27 cellular contexts compared by ENCODE assay signal in genomic region chr7:159321278-159321677, GRCh38.
"Had no signal": no experiment of that assay in that cellular context is flagged by ENCODE, and none has a peak within 500 bp of the region (broad histone marks: within the 10 kb centered on the region; RNA-seq: fewer than 3 reads in every experiment).

No MANE protein-coding gene starts in this region.

- H3K4me3 Mint-ChIP-seq: stimulated activated effector memory CD8-positive, alpha-beta T cell treated with anti-CD3 and anti-CD28 coated beads, Interleukin-12 subunit alpha, Interleukin-12 subunit beta, amount 100 ng/mL, for 72 hours; stimulated activated memory B cell treated with anti-CD40 and anti-IgM and Interleukin-4, amounts not matched to agents 10 μg/mL and 1 μg/mL and 100 μg/mL, for 72 hours; stimulated activated naive B cell treated with anti-CD40 and anti-IgM and Interleukin-4, amounts not matched to agents 10 μg/mL and 1 μg/mL and 100 μg/mL, for 72 hours; stimulated activated naive CD8-positive, alpha-beta T cell treated with anti-CD3 and anti-CD28 coated beads, Interleukin-15, amount 100 ng/mL, for 72 hours; stimulated activated naive CD8-positive, alpha-beta T cell treated with anti-CD3 and anti-CD28 coated beads, Interleukin-15, Interleukin-2, amounts not matched to agents 100 ng/mL and 50 ng/mL, for 24 hours; type B pancreatic cell had no signal

- H3K27me3 Mint-ChIP-seq: stimulated activated memory B cell treated with anti-CD40 and anti-IgM and Interleukin-4, amounts not matched to agents 10 μg/mL and 1 μg/mL and 100 μg/mL, for 72 hours; stimulated activated naive B cell treated with anti-CD40 and anti-IgM and Interleukin-4, amounts not matched to agents 10 μg/mL and 1 μg/mL and 100 μg/mL, for 72 hours; stimulated activated naive CD8-positive, alpha-beta T cell treated with anti-CD3 and anti-CD28 coated beads, Interleukin-15, amount 100 ng/mL, for 72 hours; type B pancreatic cell had no signal

- H3K27ac ChIP-seq: stomach, suprapubic skin, testis, thoracic aorta, thyroid gland, tibial artery, tibial nerve, transverse colon, upper lobe of left lung, upper lobe of right lung, uterus, vagina had no signal

- H3K4me1 Mint-ChIP-seq: stimulated activated effector memory CD8-positive, alpha-beta T cell treated with anti-CD3 and anti-CD28 coated beads, Interleukin-12 subunit alpha, Interleukin-12 subunit beta, amount 100 ng/mL, for 72 hours; stimulated activated memory B cell treated with anti-CD40 and anti-IgM and Interleukin-4, amounts not matched to agents 10 μg/mL and 1 μg/mL and 100 μg/mL, for 72 hours; stimulated activated naive B cell treated with anti-CD40 and anti-IgM and Interleukin-4, amounts not matched to agents 10 μg/mL and 1 μg/mL and 100 μg/mL, for 72 hours; stimulated activated naive CD8-positive, alpha-beta T cell treated with anti-CD3 and anti-CD28 coated beads, Interleukin-15, amount 100 ng/mL, for 72 hours had no signal

- DNase-seq: stimulated activated CD4-positive, alpha-beta T cell treated with anti-CD3 and anti-CD28 coated beads, Interleukin-2, amount 100 ng/mL, for 48 hours; stimulated activated CD4-positive, alpha-beta T cell treated with anti-CD3 and anti-CD28 coated beads, Interleukin-4, amount 100 ng/mL, for 1 hour; stimulated activated CD4-positive, alpha-beta T cell treated with anti-CD3 and anti-CD28 coated beads, Interleukin-4, amount 100 ng/mL, for 24 hours; stimulated activated CD4-positive, alpha-beta T cell treated with anti-CD3 and anti-CD28 coated beads, Interleukin-4, amount 100 ng/mL, for 4 hours; stimulated activated CD8-positive, alpha-beta memory T cell treated with anti-CD3 and anti-CD28 coated beads, Interleukin-4, amount 100 ng/mL, for 48 hours; stimulated activated naive B cell treated with anti-CD40 and anti-IgM and Interleukin-4, amounts not matched to agents 10 μg/mL and 1 μg/mL and 100 μg/mL, for 72 hours; stimulated activated naive CD4-positive, alpha-beta T cell; stimulated activated naive CD4-positive, alpha-beta T cell treated with Interleukin-2 at 50 U/mL for 16 hours; stimulated activated naive CD8-positive, alpha-beta T cell treated with anti-CD3 and anti-CD28 coated beads, Interleukin-15, amount 100 ng/mL, for 72 hours; stimulated activated naive CD8-positive, alpha-beta T cell treated with anti-CD3 and anti-CD28 coated beads, Interleukin-15, Interleukin-2, amounts not matched to agents 100 U/mL and 50 U/mL, for 24 hours; stomach; substantia nigra; testis; thyroid gland; tibial artery; transverse colon; upper lobe of left lung; upper lobe of right lung; uterus had no signal

- H3K9me3 Mint-ChIP-seq: type B pancreatic cell had no signal

- ATAC-seq: stimulated activated effector memory CD8-positive, alpha-beta T cell treated with anti-CD3 and anti-CD28 coated beads, Interleukin-12 subunit alpha, Interleukin-12 subunit beta, amount 100 ng/mL, for 72 hours; stimulated activated memory B cell treated with anti-CD40 and anti-IgM and Interleukin-4, amounts not matched to agents 10 μg/mL and 1 μg/mL and 100 μg/mL, for 72 hours; stimulated activated naive B cell treated with anti-CD40 and anti-IgM and Interleukin-4, amounts not matched to agents 10 μg/mL and 1 μg/mL and 100 μg/mL, for 72 hours; stimulated activated naive CD8-positive, alpha-beta T cell treated with anti-CD3 and anti-CD28 coated beads, Interleukin-15, amount 100 ng/mL, for 72 hours; stimulated activated naive CD8-positive, alpha-beta T cell treated with anti-CD3 and anti-CD28 coated beads, Interleukin-15, Interleukin-2, amounts not matched to agents 100 U/mL and 50 U/mL, for 24 hours; upper lobe of right lung had no signal

- H3K36me3 Mint-ChIP-seq: stimulated activated effector memory CD8-positive, alpha-beta T cell treated with anti-CD3 and anti-CD28 coated beads, Interleukin-12 subunit alpha, Interleukin-12 subunit beta, amount 100 ng/mL, for 72 hours; stimulated activated memory B cell treated with anti-CD40 and anti-IgM and Interleukin-4, amounts not matched to agents 10 μg/mL and 1 μg/mL and 100 μg/mL, for 72 hours; stimulated activated naive B cell treated with anti-CD40 and anti-IgM and Interleukin-4, amounts not matched to agents 10 μg/mL and 1 μg/mL and 100 μg/mL, for 72 hours; type B pancreatic cell had no signal

- H3K27ac Mint-ChIP-seq: stimulated activated effector memory CD8-positive, alpha-beta T cell treated with anti-CD3 and anti-CD28 coated beads, Interleukin-12 subunit alpha, Interleukin-12 subunit beta, amount 100 ng/mL, for 72 hours; stimulated activated memory B cell treated with anti-CD40 and anti-IgM and Interleukin-4, amounts not matched to agents 10 μg/mL and 1 μg/mL and 100 μg/mL, for 72 hours; stimulated activated naive B cell treated with anti-CD40 and anti-IgM and Interleukin-4, amounts not matched to agents 10 μg/mL and 1 μg/mL and 100 μg/mL, for 72 hours; stimulated activated naive CD8-positive, alpha-beta T cell treated with anti-CD3 and anti-CD28 coated beads, Interleukin-15, amount 100 ng/mL, for 72 hours; stimulated activated naive CD8-positive, alpha-beta T cell treated with anti-CD3 and anti-CD28 coated beads, Interleukin-15, Interleukin-2, amounts not matched to agents 100 ng/mL and 50 ng/mL, for 24 hours; type B pancreatic cell had no signal
